8 cellular contexts compared by ENCODE assay signal in genomic region chr17:38912221-38912813, GRCh38. TPM values are rescaled to one million over a fixed set of nuclear protein-coding genes. Genes with fewer than 3 reads are reported as not detected.
A peak's percentile ranks its signal among the peaks of the same experiment; 100 is the strongest.
DNase-seq lines count a peak whose midpoint lies in the region; ATAC-seq and TF ChIP-seq lines count a peak whose summit lies in the region.

No MANE protein-coding gene starts in this region.

- peak overlapping the region; percentile 66 for H3K27ac Mint-ChIP-seq in activated naive CD8-positive, alpha-beta T cell
- no peak overlapping the region for H3K27ac Mint-ChIP-seq in activated naive CD8-positive, alpha-beta T cell treated with anti-CD3 and anti-CD28 coated beads, Interleukin-2, amount 50 U/mL, for 24 hours

- H3K27ac ChIP-seq in coronary artery (peak overlapping the region; percentile 49 to 87), muscle layer of colon (ENCODE audit: low read depth, low read length) (peak overlapping the region; percentile 75), vagina (peak overlapping the region; percentile 36)

- H3K9me3 Mint-ChIP-seq in activated naive CD8-positive, alpha-beta T cell (ENCODE audit: low read depth), result no peaks in the 10 kb centered on the region
- H3K9me3 Mint-ChIP-seq in activated naive CD8-positive, alpha-beta T cell treated with anti-CD3 and anti-CD28 coated beads, Interleukin-2, amount 50 U/mL, for 24 hours, result no peaks in the 10 kb centered on the region

- no peaks in the 10 kb centered on the region for H3K27me3 Mint-ChIP-seq in activated naive CD8-positive, alpha-beta T cell
- no peaks in the 10 kb centered on the region for H3K27me3 Mint-ChIP-seq in activated naive CD8-positive, alpha-beta T cell treated with anti-CD3 and anti-CD28 coated beads, Interleukin-2, amount 50 U/mL, for 24 hours

- ATAC-seq in activated naive CD8-positive, alpha-beta T cell treated with anti-CD3 and anti-CD28 coated beads, Interleukin-2, amount 50 U/mL, for 24 hours, result no peak
- ATAC-seq in GM18907 (IDR thresholded peaks at IDR 0.05; ENCODE audit: unreplicated experiment), result no peak

- H3K9me3 ChIP-seq in muscle layer of colon (ENCODE audit: low read length) (no peaks in the 10 kb centered on the region), vagina (no peaks in the 10 kb centered on the region)

- H3K36me3 ChIP-seq in muscle layer of colon (ENCODE audit: insufficient read depth, low read length) (peaks cover 51% of the 10 kb centered on the region), vagina (peaks cover 0 to 31% of the 10 kb centered on the region in 2 donors)

- H3K4me1 ChIP-seq in muscle layer of colon (ENCODE audit: insufficient read depth, low read length) (peaks cover 57% of the 10 kb centered on the region), vagina (peaks cover 57% of the 10 kb centered on the region)

- H3K4me3 ChIP-seq in coronary artery, result peak overlapping the region; percentile 50
- H3K4me3 ChIP-seq in muscle layer of colon (ENCODE audit: low read depth in 1 of 2, low read length in 2 of 2), result no peak overlapping the region
- H3K4me3 ChIP-seq in vagina, result no peak overlapping the region

- intact Hi-C loops in vagina (cut with DNase I), result no loop called here

- no peak overlapping the region for H3K9ac ChIP-seq in muscle layer of colon (ENCODE audit: low read length)

- no peak for DNase-seq in activated naive CD8-positive, alpha-beta T cell treated with anti-CD3 and anti-CD28 coated beads, Interleukin-2, amount 50 U/mL, for 24 hours
- DNase-seq in coronary artery (ENCODE audit: low spot score), result peak; percentile 84
- peak; percentile 77 to 87 for DNase-seq in vagina (ENCODE audit: extremely low spot score in 2 of 2)
- no peak for DNase-seq in NCI-H2107 (lab: John Stamatoyannopoulos, UW)
- DNase-seq in RKO (ENCODE audit: low spot score), result no peak

- TF ChIP-seq CTCF in coronary artery (IDR thresholded peaks at IDR 0.05), result no peak
- TF ChIP-seq CTCF in vagina (IDR thresholded peaks at IDR 0.05), result no peak

- no peaks in the 10 kb centered on the region for H3K36me3 Mint-ChIP-seq in activated naive CD8-positive, alpha-beta T cell
- peaks cover 25% of the 10 kb centered on the region for H3K36me3 Mint-ChIP-seq in activated naive CD8-positive, alpha-beta T cell treated with anti-CD3 and anti-CD28 coated beads, Interleukin-2, amount 50 U/mL, for 24 hours (ENCODE audit: low read depth)

- no peak for TF ChIP-seq POLR2A in vagina (IDR thresholded peaks at IDR 0.05)

- peaks cover 15% of the 10 kb centered on the region for H3K4me1 Mint-ChIP-seq in activated naive CD8-positive, alpha-beta T cell (ENCODE audit: low read depth)
- peaks cover 19% of the 10 kb centered on the region for H3K4me1 Mint-ChIP-seq in activated naive CD8-positive, alpha-beta T cell treated with anti-CD3 and anti-CD28 coated beads, Interleukin-2, amount 50 U/mL, for 24 hours

- H3K4me3 Mint-ChIP-seq in activated naive CD8-positive, alpha-beta T cell, result no peak overlapping the region
- no peak overlapping the region for H3K4me3 Mint-ChIP-seq in activated naive CD8-positive, alpha-beta T cell treated with anti-CD3 and anti-CD28 coated beads, Interleukin-2, amount 50 U/mL, for 24 hours

- H3K27me3 ChIP-seq in muscle layer of colon (ENCODE audit: control insufficient read depth in 1 of 2, insufficient read depth in 2 of 2, low read length in 2 of 2), result no peaks in the 10 kb centered on the region
- H3K27me3 ChIP-seq in vagina, result no peaks in the 10 kb centered on the region

RNA-seq across cellular contexts. Expression of gene LASP1, which starts 42.5 kb away (rescaled TPM):
- total RNA-seq in vagina, result 69.0 TPM

RNA-seq across cellular contexts. Expression of gene FBXO47, which starts 54.9 kb away (rescaled TPM):
- total RNA-seq in vagina, result not detected

RNA-seq across cellular contexts. Expression of gene RPL23, which starts 58.8 kb away (rescaled TPM):
- total RNA-seq in vagina, result 1,585 TPM

Comparison
In these comparisons a context has a peak if more than half of its experiments do, and no peak if none do; other contexts are left out.
1. DNase-seq: peak in coronary artery (single experiment) and vagina (2 of 2); none in activated naive CD8-positive, alpha-beta T cell treated with anti-CD3 and anti-CD28 coated beads, Interleukin-2, amount 50 U/mL, for 24 hours (single experiment), NCI-H2107 (single experiment) and RKO (single experiment).
2. Peak in every context shown above with its lines, with median percentiles within 50 percentile points of each other: H3K27ac ChIP-seq.